Comparison of ENCODE assay signal across 17 cellular contexts in the genomic region with DNA sequence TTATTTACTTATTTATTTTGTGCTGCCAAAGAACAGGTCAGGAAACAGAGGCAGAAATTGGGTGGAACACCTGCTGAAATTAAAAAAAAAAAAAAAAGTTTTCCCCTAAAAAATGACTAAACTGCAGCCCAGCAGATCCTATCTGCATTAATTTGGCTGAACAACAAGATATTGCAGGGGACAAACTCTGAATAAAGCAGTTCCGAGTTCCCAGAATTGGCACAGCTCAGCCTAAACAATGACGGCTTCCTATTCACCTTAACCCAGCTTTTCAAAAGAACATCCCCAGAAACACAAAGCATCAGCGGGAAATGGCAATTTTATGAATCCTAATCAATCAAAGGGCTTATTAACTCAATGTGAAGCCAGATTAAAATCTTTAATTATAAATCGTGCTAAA.
DNase-seq lines count a peak whose midpoint lies in the region; ATAC-seq and TF ChIP-seq lines count a peak whose summit lies in the region.
"Had no signal": no experiment of that assay in that cellular context is flagged by ENCODE, and none has a peak within 500 bp of the region (broad histone marks: within the 10 kb centered on the region; RNA-seq: fewer than 3 reads in every experiment).

No MANE protein-coding gene starts in this region.

- H3K4me2 ChIP-seq in neural progenitor cell: peak overlapping the region; percentile 67

- H3K4me1 ChIP-seq in BE2C (peaks cover 14% of the 10 kb centered on the region), neural progenitor cell (peaks cover 58% of the 10 kb centered on the region)
- H3K4me1 ChIP-seq: Peyer's patch had no signal

- no peak overlapping the region for H3K9ac ChIP-seq in neural progenitor cell

- H2AFZ ChIP-seq in neural progenitor cell (replicated peaks): no peak overlapping the region

- H3K79me2 ChIP-seq in neural progenitor cell (ENCODE audit: low read depth): no peaks in the 10 kb centered on the region

- H4K20me1 ChIP-seq in neural progenitor cell (ENCODE audit: low read depth): no peaks in the 10 kb centered on the region

- peaks cover 86% of the 10 kb centered on the region for H3K4me1 Mint-ChIP-seq in neural progenitor cell
- H3K4me1 Mint-ChIP-seq in naive thymus-derived CD8-positive, alpha-beta T cell: no peaks in the 10 kb centered on the region
- H3K4me1 Mint-ChIP-seq: CD8-positive, alpha-beta memory T cell had no signal

- H3K36me3 ChIP-seq in BE2C (no peaks in the 10 kb centered on the region), neural progenitor cell (no peaks in the 10 kb centered on the region)
- H3K36me3 ChIP-seq: Peyer's patch had no signal

- H3K36me3 Mint-ChIP-seq in neural progenitor cell: no peaks in the 10 kb centered on the region
- H3K36me3 Mint-ChIP-seq in naive thymus-derived CD8-positive, alpha-beta T cell: no peaks in the 10 kb centered on the region

- H3K27me3 Mint-ChIP-seq in neural progenitor cell (ENCODE audit: insufficient read depth, low read depth): peaks cover 5% of the 10 kb centered on the region
- H3K27me3 Mint-ChIP-seq in naive thymus-derived CD8-positive, alpha-beta T cell: peaks cover 34 to 71% (median 52%) of the 10 kb centered on the region in 5 donors

- POLR2A ChIA-PET in naive thymus-derived CD8-positive, alpha-beta T cell (lab: Charles Lee): no interaction called here

- no peak overlapping the region for H3K27ac ChIP-seq in neural progenitor cell
- H3K27ac ChIP-seq: Peyer's patch had no signal

- peak overlapping the region; percentile 84 for H3K27ac Mint-ChIP-seq in neural progenitor cell
- H3K27ac Mint-ChIP-seq in naive thymus-derived CD8-positive, alpha-beta T cell: no peak overlapping the region
- H3K27ac Mint-ChIP-seq: CD8-positive, alpha-beta memory T cell had no signal

- H3K9me3 ChIP-seq in BE2C: no peaks in the 10 kb centered on the region
- H3K9me3 ChIP-seq in neural progenitor cell (ENCODE audit: low read depth): no peaks in the 10 kb centered on the region
- H3K9me3 ChIP-seq: Peyer's patch had no signal

- DNase-seq in NCI-H1417 (lab: John Stamatoyannopoulos, UW) (peak in 2 of 3 experiments; percentile 29 to 79), NCI-H1417 treated with DMSO at 0.1 percent for 48 hours (lab: John Stamatoyannopoulos, UW) (no peak), BE2C (no peak), NCI-H748 treated with DMSO at 0.1 percent for 48 hours (lab: John Stamatoyannopoulos, UW) (peak; percentile 47), neural progenitor cell (ENCODE audit: low spot score) (no peak), globus pallidus (ENCODE audit: low spot score) (no peak)
- DNase-seq in naive thymus-derived CD8-positive, alpha-beta T cell: no peak
- DNase-seq: 8988T; C1 segment of cervical spinal cord; CD8-positive, alpha-beta memory T cell; Karpas-422; MV-4-11; NCI-H2029; NCI-H446 treated with DMSO at 0.1 percent for 48 hours; NCI-H774; Peyer's patch had no signal

- TF ChIP-seq CTCF in BE2C (IDR thresholded peaks at IDR 0.05; ENCODE audit: low read depth, low read length): no peak
- no peak for TF ChIP-seq CTCF in neural progenitor cell (IDR thresholded peaks at IDR 0.05)

- peak overlapping the region; percentile 81 for H3K4me3 Mint-ChIP-seq in neural progenitor cell
- H3K4me3 Mint-ChIP-seq in naive thymus-derived CD8-positive, alpha-beta T cell: no peak overlapping the region
- H3K4me3 Mint-ChIP-seq: CD8-positive, alpha-beta memory T cell had no signal

- no peaks in the 10 kb centered on the region for H3K9me3 Mint-ChIP-seq in neural progenitor cell
- peaks cover 0 to 2% (median 0%) of the 10 kb centered on the region in 9 donors for H3K9me3 Mint-ChIP-seq in naive thymus-derived CD8-positive, alpha-beta T cell

- no peaks in the 10 kb centered on the region for H3K27me3 ChIP-seq in BE2C
- H3K27me3 ChIP-seq in neural progenitor cell: no peaks in the 10 kb centered on the region

- H3K4me3 ChIP-seq in BE2C (ENCODE audit: low read depth, low read length) (peak overlapping the region; percentile 55), neural progenitor cell (no peak overlapping the region)
- H3K4me3 ChIP-seq: Peyer's patch had no signal

- peaks cover 13% of the 10 kb centered on the region for H3F3A ChIP-seq in neural progenitor cell (ENCODE audit: low read depth)

- ATAC-seq in naive thymus-derived CD8-positive, alpha-beta T cell: no peak
- ATAC-seq: HCT116 had no signal

Comparison
In these comparisons a context has a peak if more than half of its experiments do, and no peak if none do; other contexts are left out.
1. DNase-seq: peak in NCI-H1417 (2 of 3) and NCI-H748 treated with DMSO at 0.1 percent for 48 hours (single experiment); none in NCI-H1417 treated with DMSO at 0.1 percent for 48 hours (single experiment), BE2C (single experiment), neural progenitor cell (single experiment), globus pallidus (single experiment) and naive thymus-derived CD8-positive, alpha-beta T cell (0 of 10).